In the genomic region with DNA sequence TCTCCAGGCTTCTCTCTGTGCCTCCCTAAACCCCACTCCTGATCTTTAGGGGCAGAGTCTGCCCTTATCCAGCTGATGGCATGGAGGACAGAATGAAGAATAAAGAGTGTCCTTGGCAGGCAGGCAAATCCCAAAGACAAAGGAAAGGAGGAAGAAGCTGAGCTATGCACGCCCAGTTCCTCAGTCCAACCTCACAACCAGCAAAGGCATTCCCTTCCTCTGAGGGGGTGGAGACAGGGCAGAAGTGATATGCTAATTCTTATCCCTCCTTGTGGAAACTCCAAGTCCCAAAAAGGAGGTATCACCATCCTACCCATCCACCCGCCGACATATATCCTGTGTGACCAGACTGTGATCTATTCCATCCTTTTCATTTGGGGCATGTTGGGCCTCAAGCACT, we compare ENCODE assay signal across 17 cellular contexts. TPM values are rescaled to one million over a fixed set of nuclear protein-coding genes. Genes with fewer than 3 reads are reported as not detected.
DNase-seq lines count a peak whose midpoint lies in the region; ATAC-seq, FAIRE-seq and TF ChIP-seq lines count a peak whose summit lies in the region.
"Had no signal": no experiment of that assay in that cellular context is flagged by ENCODE, and none has a peak within 500 bp of the region (broad histone marks: within the 10 kb centered on the region; RNA-seq: fewer than 3 reads in every experiment).

No MANE protein-coding gene starts in this region.

- no peak for ATAC-seq in HG02884 (IDR thresholded peaks at IDR 0.05; ENCODE audit: unreplicated experiment)

- no peak overlapping the region for H3K56ac ChIP-seq in mesendoderm (ENCODE audit: low read length)

- H3K4me3 ChIP-seq in GM23248 (no peak overlapping the region), MG63 (no peak overlapping the region), bronchial epithelial cell (ENCODE audit: low read depth, low read length) (no peak overlapping the region), mesendoderm (ENCODE audit: low read length) (no peak overlapping the region)
- H3K4me3 ChIP-seq: thyroid gland had no signal

- H3K4me1 ChIP-seq in GM23248 (ENCODE audit: insufficient read depth) (peaks cover 27% of the 10 kb centered on the region), mesendoderm (ENCODE audit: control insufficient read depth, low read depth, low read length) (no peaks in the 10 kb centered on the region)
- H3K4me1 ChIP-seq: thyroid gland had no signal

- H3K79me1 ChIP-seq in mesendoderm (ENCODE audit: low read length), result no peaks in the 10 kb centered on the region

- H3K18ac ChIP-seq in mesendoderm (ENCODE audit: low read length), result no peak overlapping the region

- peak; percentile 75 for FAIRE-seq in bronchial epithelial cell (lab: Jason Lieb, UNC)

- no peaks in the 10 kb centered on the region for H3K9me2 ChIP-seq in GM23248 (ENCODE audit: insufficient read depth)

- H3K9me3 ChIP-seq in GM23248 (ENCODE audit: low read depth) (no peaks in the 10 kb centered on the region), MG63 (peaks cover 5% of the 10 kb centered on the region; the same call in 1 of the 2 replicates)
- H3K9me3 ChIP-seq: thyroid gland had no signal

- in situ Hi-C loops in GM23248 (cut with MboI), result no loop called here

- peak overlapping the region; percentile 38 for H3K4me2 ChIP-seq in GM23248 (ENCODE audit: unreplicated experiment)
- no peak overlapping the region for H3K4me2 ChIP-seq in mesendoderm (ENCODE audit: low read length)

- DNase-seq in GM23248 (no peak), MG63 (peak; percentile 44), bronchial epithelial cell (ENCODE audit: low read depth) (peak; percentile 15), mesendoderm (peak; percentile 71), GM19238 (ENCODE audit: insufficient read length, low spot score) (no peak), islet precursor cell (no peak), SKM-1 treated with dmso at 0.1 percent for 144 hours (lab: John Stamatoyannopoulos, UW; ENCODE audit: unreplicated experiment) (no peak)
- DNase-seq: activated naive CD8-positive, alpha-beta T cell treated with anti-CD3 and anti-CD28 coated beads for 36 hours; C1 segment of cervical spinal cord; central memory CD4-positive, alpha-beta T cell; NCI-H1417; NCI-H2227 treated with DMSO at 0.1 percent for 48 hours; stimulated activated CD4-positive, alpha-beta T cell treated with anti-CD3 and anti-CD28 coated beads, Interleukin-4, amount 100 ng/mL, for 24 hours; thyroid gland had no signal

- H3F3A ChIP-seq in GM23248 (ENCODE audit: insufficient read depth), result 0 out of 2 replicates have a peak, but pooled peaks cover 8% of the 10 kb centered on the region

- H3K9ac ChIP-seq in GM23248, result no peak overlapping the region
- H3K9ac ChIP-seq in mesendoderm (ENCODE audit: low read length), result no peak overlapping the region

- peak overlapping the region; percentile 42 for H3K27ac ChIP-seq in GM23248
- H3K27ac ChIP-seq in mesendoderm (ENCODE audit: low read depth, low read length), result no peak overlapping the region
- H3K27ac ChIP-seq: thyroid gland had no signal

- H2AFZ ChIP-seq in GM23248, result peak overlapping the region; percentile 56

- no peak for TF ChIP-seq CTCF in bronchial epithelial cell (IDR thresholded peaks at IDR 0.05; ENCODE audit: insufficient read depth, low read length, severe bottlenecking)

- 94 to 97% methylated on average over 3 of the region's 3 CpGs for WGBS in GM23248 (ENCODE audit: low coverage in 1 of 2, low lambda C conversion rate in 2 of 2, missing lambda C conversion rate in 2 of 2), 2 experiments
- WGBS in mesendoderm (ENCODE audit: extremely low coverage, insufficient coverage, low lambda C conversion rate), result no CpG with 5 or more reads among the region's 3 CpGs

- H2BK120ac ChIP-seq in mesendoderm (ENCODE audit: low read depth, low read length), result no peak overlapping the region

- H3K36me3 ChIP-seq in GM23248 (ENCODE audit: low read depth) (no peaks in the 10 kb centered on the region), MG63 (no peaks in the 10 kb centered on the region), bronchial epithelial cell (ENCODE audit: control insufficient read depth, insufficient read depth, low read length) (no peaks in the 10 kb centered on the region), mesendoderm (ENCODE audit: control insufficient read depth, insufficient read depth, low read length) (no peaks in the 10 kb centered on the region)
- H3K36me3 ChIP-seq: thyroid gland had no signal

- H4K20me1 ChIP-seq in GM23248 (ENCODE audit: insufficient read depth), result no peaks in the 10 kb centered on the region

- H4K5ac ChIP-seq in mesendoderm (ENCODE audit: low read length), result no peak overlapping the region

- H2BK15ac ChIP-seq in mesendoderm (replicated peaks; ENCODE audit: low read depth), result peak overlapping the region; percentile 9

- H3K27me3 ChIP-seq in GM23248 (replicated peaks; ENCODE audit: insufficient read depth), result no peaks in the 10 kb centered on the region
- no peaks in the 10 kb centered on the region for H3K27me3 ChIP-seq in MG63
- H3K27me3 ChIP-seq in bronchial epithelial cell (ENCODE audit: control insufficient read depth, insufficient read depth, low read length), result no peaks in the 10 kb centered on the region
- no peaks in the 10 kb centered on the region for H3K27me3 ChIP-seq in mesendoderm (ENCODE audit: insufficient read depth, low read length, poor library complexity)
- H3K27me3 ChIP-seq: thyroid gland had no signal

- no peak overlapping the region for H2AK5ac ChIP-seq in mesendoderm (ENCODE audit: low read length)

- no peak overlapping the region for H4K8ac ChIP-seq in mesendoderm (ENCODE audit: low read depth, low read length)

- no peak overlapping the region for H3K4ac ChIP-seq in mesendoderm (ENCODE audit: low read depth, low read length)

- no peak overlapping the region for H2BK5ac ChIP-seq in mesendoderm (ENCODE audit: low read length)

- no peak overlapping the region for H3K23ac ChIP-seq in mesendoderm (ENCODE audit: low read length)

- H3K79me2 ChIP-seq in GM23248 (ENCODE audit: insufficient read depth), result no peaks in the 10 kb centered on the region
- no peaks in the 10 kb centered on the region for H3K79me2 ChIP-seq in mesendoderm (ENCODE audit: control insufficient read depth, insufficient read depth, low read length)

RNA-seq across cellular contexts. Expression of a gene that starts 10.5 kb away (rescaled TPM):
- not detected in 2 replicates for total RNA-seq in GM23248 (2014; rRNA removed; shearing (Covaris generic))
- polyA plus RNA-seq in GM23248 (2016; fragmentation: Nextera tagmentation; extraction: Ambion mirVana), result 0.16 and 0.52 TPM in 2 replicates
- total RNA-seq in MG63 (2014; rRNA removed; shearing (Covaris generic); ENCODE audit: low replicate concordance), result not detected in 2 replicates
- not detected in 2 replicates for total RNA-seq in bronchial epithelial cell
- not detected for polyA plus RNA-seq in mesendoderm (2013, experiment 1 of 2)
- polyA plus RNA-seq in mesendoderm (2013, experiment 2 of 2), result not detected
- total RNA-seq: activated naive CD8-positive, alpha-beta T cell treated with anti-CD3 and anti-CD28 coated beads for 36 hours; liver had no signal
- polyA plus RNA-seq: neural cell had no signal

Comparison
In these comparisons a context has a peak if more than half of its experiments do, and no peak if none do; other contexts are left out.
1. DNase-seq: peak in MG63 (single experiment), bronchial epithelial cell (single experiment) and mesendoderm (single experiment); none in GM23248 (single experiment), GM19238 (single experiment), islet precursor cell (single experiment) and SKM-1 treated with dmso at 0.1 percent for 144 hours (single experiment).